Comparison of ENCODE assay signal across 1 cellular context in genomic region chr16:57151369-57151768, GRCh38.
TF ChIP-seq lines count a peak whose summit lies in the region.

No MANE protein-coding gene starts in this region.

TF ChIP-seq in IMR-90, 13 proteins besides CTCF, POLR2A, EP300 and RAD21:
- no peak for TF ChIP-seq MXI1 (IDR thresholded peaks at IDR 0.05; ENCODE audit: borderline replicate concordance, low read depth, low read length)
- TF ChIP-seq CEBPB (IDR thresholded peaks at IDR 0.05; ENCODE audit: low read depth, low read length) = no peak
